In genomic region chr2:227192491-227192890, GRCh38 we compare ENCODE assay signal across 22 cellular contexts. TPM values are rescaled to one million over a fixed set of nuclear protein-coding genes. Genes with fewer than 3 reads are reported as not detected.
DNase-seq lines count a peak whose midpoint lies in the region; ATAC-seq, FAIRE-seq and TF ChIP-seq lines count a peak whose summit lies in the region.
"Had no signal": no experiment of that assay in that cellular context is flagged by ENCODE, and none has a peak within 500 bp of the region (broad histone marks: within the 10 kb centered on the region; RNA-seq: fewer than 3 reads in every experiment).

No MANE protein-coding gene starts in this region.

- H4K20me1 ChIP-seq in astrocyte (ENCODE audit: insufficient read depth, low read length) (no peaks in the 10 kb centered on the region), OCI-LY7 (ENCODE audit: insufficient read depth, low read length) (no peaks in the 10 kb centered on the region)
- H4K20me1 ChIP-seq: BLaER1 had no signal

- H3K9me2 ChIP-seq in OCI-LY7 (ENCODE audit: insufficient read depth, low read length): no peaks in the 10 kb centered on the region

- TF ChIP-seq CTCF in astrocyte (IDR thresholded peaks at IDR 0.05; ENCODE audit: insufficient read depth, low read depth, low read length) (no peak), OCI-LY7 (conservative IDR thresholded peaks at IDR 0.05; ENCODE audit: low read length) (no peak)

- no TSS peak for BruUV-seq in OCI-LY7 (replicated peaks; lab: Mats Ljungman, UMichigan)

- H3K4me2 ChIP-seq in astrocyte (ENCODE audit: low read length): peak overlapping the region; percentile 41
- no peak overlapping the region for H3K4me2 ChIP-seq in mesenchymal stem cell (ENCODE audit: low read length, poor library complexity, severe bottlenecking)
- H3K4me2 ChIP-seq in OCI-LY7 (ENCODE audit: low read length): no peak overlapping the region
- H3K4me2 ChIP-seq: BLaER1 had no signal

- no peaks in the 10 kb centered on the region for H3K36me3 ChIP-seq in astrocyte (ENCODE audit: insufficient read depth, low read length)
- no peaks in the 10 kb centered on the region for H3K36me3 ChIP-seq in mesenchymal stem cell (ENCODE audit: control insufficient read depth in 1 of 2, insufficient read depth in 2 of 2, low read depth in 1 of 2, low read length in 2 of 2)
- no peaks in the 10 kb centered on the region for H3K36me3 ChIP-seq in OCI-LY7 (ENCODE audit: insufficient read depth, low read length)
- H3K36me3 ChIP-seq: BLaER1 had no signal

- H3K23ac ChIP-seq in mesenchymal stem cell (ENCODE audit: low read length in 2 of 2): no peak overlapping the region

- no peak for TF ChIP-seq POLR2A in GM12892 (IDR thresholded peaks at IDR 0.05; ENCODE audit: low read depth, low read length)

- intact Hi-C loops in OCI-LY7 (cut with micrococcal nuclease; ENCODE audit: unreplicated experiment): no loop called here

- H3K14ac ChIP-seq in mesenchymal stem cell (ENCODE audit: low read length in 2 of 2): no peak overlapping the region

- no peaks in the 10 kb centered on the region for H3K9me3 Mint-ChIP-seq in astrocyte (ENCODE audit: unreplicated experiment)
- H3K9me3 Mint-ChIP-seq in activated T-cell treated with anti-CD3 and anti-CD28 coated beads, Interleukin-2, amount 50 U/mL, for 4 hours: no peaks in the 10 kb centered on the region
- H3K9me3 Mint-ChIP-seq: CD8-positive, alpha-beta T cell had no signal

- 100% methylated on average over 1 of the region's 3 CpGs for WGBS in mesenchymal stem cell

- peak overlapping the region; percentile 27 for H2AK5ac ChIP-seq in mesenchymal stem cell (ENCODE audit: low read length, severe bottlenecking)

- CTCF ChIA-PET in OCI-LY7 (lab: Charles Lee; ENCODE audit: unreplicated experiment): no interaction called here

- no peak overlapping the region for H2AFZ ChIP-seq in astrocyte (ENCODE audit: low read depth, low read length)
- H2AFZ ChIP-seq in mesenchymal stem cell (ENCODE audit: low read depth, low read length): no peak overlapping the region
- H2AFZ ChIP-seq in OCI-LY7 (ENCODE audit: low read length): no peak overlapping the region

- POLR2A ChIA-PET in OCI-LY7 (lab: Charles Lee): interaction anchor here (0.6 kb wide), 1 partner anchor 378 kb away, joined by 3 read pairs; no protein-coding TSS in a partner anchor

- DNase-seq in Daoy (ENCODE audit: low read depth) (peak; percentile 41), M059J (ENCODE audit: low read depth) (peak; percentile 25), astrocyte (ENCODE audit: low read depth) (no peak), mesenchymal stem cell (no peak), GM12892 (ENCODE audit: insufficient read length) (no peak), OCI-LY7 (ENCODE audit: low spot score) (no peak)
- no peak for DNase-seq in activated T-cell treated with anti-CD3 and anti-CD28 coated beads, Interleukin-2, amount 50 U/mL, for 4 hours
- DNase-seq: CD8-positive, alpha-beta T cell; DMS79 treated with DMSO at 0.1 percent for 48 hours; NCI-H1436; NCI-H2029; NCI-H2171; NCI-H446; PC-3 had no signal

- no peaks in the 10 kb centered on the region for H3K9me3 ChIP-seq in astrocyte (ENCODE audit: insufficient read depth, low read depth, low read length)
- H3K9me3 ChIP-seq in mesenchymal stem cell (ENCODE audit: control insufficient read depth, low read length): no peaks in the 10 kb centered on the region
- H3K9me3 ChIP-seq in OCI-LY7 (ENCODE audit: low read length): no peaks in the 10 kb centered on the region
- H3K9me3 ChIP-seq: BLaER1 had no signal

- FAIRE-seq in astrocyte (lab: Jason Lieb, UNC) (no peak), GM12892 (lab: Jason Lieb, UNC) (no peak)
- FAIRE-seq: G401.6, GM12878 had no signal

- no peaks in the 10 kb centered on the region for H3K79me2 ChIP-seq in astrocyte (ENCODE audit: insufficient read depth, low read length)
- H3K79me2 ChIP-seq in OCI-LY7 (ENCODE audit: insufficient read depth, low read depth, low read length): no peaks in the 10 kb centered on the region

- H3K27me3 Mint-ChIP-seq in astrocyte (ENCODE audit: low read depth, unreplicated experiment): no peaks in the 10 kb centered on the region
- H3K27me3 Mint-ChIP-seq in activated T-cell treated with anti-CD3 and anti-CD28 coated beads, Interleukin-2, amount 50 U/mL, for 4 hours (ENCODE audit: low read depth): peaks cover 13% of the 10 kb centered on the region

- H3K4me3 ChIP-seq in astrocyte (ENCODE audit: insufficient read depth, low read depth, low read length) (no peak overlapping the region), mesenchymal stem cell (ENCODE audit: insufficient read depth in 1 of 2, low read depth in 1 of 2, low read length in 2 of 2) (no peak overlapping the region), OCI-LY7 (ENCODE audit: low read depth, low read length, poor library complexity, severe bottlenecking) (no peak overlapping the region)
- H3K4me3 ChIP-seq: BLaER1, GM12878, SK-N-MC had no signal

- H4K91ac ChIP-seq in mesenchymal stem cell (ENCODE audit: low read length): no peak overlapping the region

- H2BK120ac ChIP-seq in mesenchymal stem cell (ENCODE audit: low read depth, low read length): no peak overlapping the region

- no peak overlapping the region for H2BK15ac ChIP-seq in mesenchymal stem cell (ENCODE audit: low read depth, poor library complexity, severe bottlenecking)

- H4K8ac ChIP-seq in mesenchymal stem cell (ENCODE audit: low read length): no peak overlapping the region

- H3K27ac ChIP-seq in astrocyte (ENCODE audit: low read depth, low read length) (no peak overlapping the region), mesenchymal stem cell (ENCODE audit: low read length, poor library complexity, severe bottlenecking) (no peak overlapping the region), OCI-LY7 (ENCODE audit: low read depth, low read length, poor library complexity, severe bottlenecking) (no peak overlapping the region)
- H3K27ac ChIP-seq: BLaER1 had no signal

- H3K18ac ChIP-seq in mesenchymal stem cell (ENCODE audit: low read depth in 1 of 2, low read length in 2 of 2): no peak overlapping the region

- no peak overlapping the region for H2BK5ac ChIP-seq in mesenchymal stem cell (ENCODE audit: low read depth, low read length, poor library complexity, severe bottlenecking)

- H3K79me1 ChIP-seq in mesenchymal stem cell (replicated peaks; ENCODE audit: low read length, poor library complexity, severe bottlenecking): no peaks in the 10 kb centered on the region

- H3K4ac ChIP-seq in mesenchymal stem cell (ENCODE audit: low read depth in 1 of 2, low read length in 2 of 2): no peak overlapping the region

- no peak for ATAC-seq in activated T-cell treated with anti-CD3 and anti-CD28 coated beads, Interleukin-2, amount 50 U/mL, for 4 hours
- no peak for ATAC-seq in GM18498 (IDR thresholded peaks at IDR 0.05; ENCODE audit: unreplicated experiment)
- ATAC-seq: CD8-positive, alpha-beta T cell; GM12878; PC-3 had no signal

- H3K4me1 ChIP-seq in astrocyte (ENCODE audit: insufficient read depth, low read length) (peaks cover 9% of the 10 kb centered on the region), mesenchymal stem cell (ENCODE audit: control insufficient read depth, insufficient read depth, low read depth, low read length) (no peaks in the 10 kb centered on the region), OCI-LY7 (ENCODE audit: insufficient read depth, low read length, poor library complexity, severe bottlenecking) (no peaks in the 10 kb centered on the region)

- H2BK12ac ChIP-seq in mesenchymal stem cell (ENCODE audit: low read length in 2 of 2): no peak overlapping the region

- H3K9ac ChIP-seq in astrocyte (ENCODE audit: low read length) (no peak overlapping the region), mesenchymal stem cell (ENCODE audit: low read length) (no peak overlapping the region)
- H3K9ac ChIP-seq: BLaER1 had no signal

- H3K36me3 Mint-ChIP-seq in astrocyte (ENCODE audit: low read depth, unreplicated experiment): no peaks in the 10 kb centered on the region
- no peaks in the 10 kb centered on the region for H3K36me3 Mint-ChIP-seq in activated T-cell treated with anti-CD3 and anti-CD28 coated beads, Interleukin-2, amount 50 U/mL, for 4 hours (ENCODE audit: insufficient read depth)
- H3K36me3 Mint-ChIP-seq: CD8-positive, alpha-beta T cell had no signal

- no peak overlapping the region for H3K4me3 Mint-ChIP-seq in astrocyte (ENCODE audit: unreplicated experiment)
- no peak overlapping the region for H3K4me3 Mint-ChIP-seq in activated T-cell treated with anti-CD3 and anti-CD28 coated beads, Interleukin-2, amount 50 U/mL, for 4 hours
- H3K4me3 Mint-ChIP-seq: CD8-positive, alpha-beta T cell had no signal

- H3K27ac Mint-ChIP-seq in astrocyte (ENCODE audit: unreplicated experiment): no peak overlapping the region
- H3K27ac Mint-ChIP-seq: CD8-positive, alpha-beta T cell had no signal

- peaks cover 24% of the 10 kb centered on the region for H3K4me1 Mint-ChIP-seq in astrocyte (ENCODE audit: low read depth, unreplicated experiment)
- H3K4me1 Mint-ChIP-seq in activated T-cell treated with anti-CD3 and anti-CD28 coated beads, Interleukin-2, amount 50 U/mL, for 4 hours (ENCODE audit: low read depth): no peaks in the 10 kb centered on the region

- H3K27me3 ChIP-seq in astrocyte (ENCODE audit: insufficient read depth, low read length) (no peaks in the 10 kb centered on the region), mesenchymal stem cell (ENCODE audit: control insufficient read depth in 1 of 2, insufficient read depth in 1 of 2, low read length in 2 of 2) (no peaks in the 10 kb centered on the region)
- H3K27me3 ChIP-seq: BLaER1 had no signal

RNA-seq across cellular contexts. Expression of gene COL4A3, which starts 28.1 kb away (rescaled TPM):
- 0.06 TPM in 1 of 2 replicates, not detected in the other for total RNA-seq in Daoy (2014; rRNA removed; shearing (Covaris generic))
- total RNA-seq in M059J (2014; rRNA removed; shearing (Covaris generic)): 0.02 and 0.47 TPM in 2 replicates
- 0.02 TPM in 1 of 2 replicates, not detected in the other for total RNA-seq in astrocyte
- polyA plus RNA-seq in mesenchymal stem cell (2013, experiment 1 of 2): not detected
- not detected for polyA plus RNA-seq in mesenchymal stem cell (2013, experiment 2 of 2)
- total RNA-seq in activated T-cell treated with anti-CD3 and anti-CD28 coated beads, Interleukin-2, amount 50 U/mL, for 4 hours: under 1 TPM in 1 of 3 donors, not detected in 2; 0.16 TPM
- polyA plus RNA-seq in GM12892 (2012; ENCODE audit: missing spikeins): 24.8 TPM
- 0.05 and 0.06 TPM in 2 replicates for total RNA-seq in OCI-LY7 (2014; rRNA removed; shearing (Covaris generic))
- 7.2 and 10.9 TPM in 2 replicates for total RNA-seq in OCI-LY7 (2022)
- total RNA-seq: A172, H4, HT-29 had no signal

RNA-seq across cellular contexts. Expression of gene COL4A4, which starts 28.5 kb away (rescaled TPM):
- total RNA-seq in Daoy (2014; rRNA removed; shearing (Covaris generic)): under 0.01 and 0.15 TPM in 2 replicates
- total RNA-seq in M059J (2014; rRNA removed; shearing (Covaris generic)): 0.22 and 0.89 TPM in 2 replicates
- 0.36 and 0.62 TPM in 2 replicates for total RNA-seq in astrocyte
- 0.04 TPM for polyA plus RNA-seq in mesenchymal stem cell (2013, experiment 1 of 2)
- 0.05 TPM for polyA plus RNA-seq in mesenchymal stem cell (2013, experiment 2 of 2)
- under 1 TPM in 1 of 3 donors, not detected in 2; 0.14 TPM for total RNA-seq in activated T-cell treated with anti-CD3 and anti-CD28 coated beads, Interleukin-2, amount 50 U/mL, for 4 hours
- polyA plus RNA-seq in GM12892 (2012; ENCODE audit: missing spikeins): 2.8 TPM
- total RNA-seq in OCI-LY7 (2014; rRNA removed; shearing (Covaris generic)): 0.10 and 0.16 TPM in 2 replicates
- total RNA-seq in OCI-LY7 (2022): 5.5 and 7.0 TPM in 2 replicates
- total RNA-seq: CD8-positive, alpha-beta T cell; HT-29 had no signal

Comparison
In these comparisons a context has a peak if more than half of its experiments do, and no peak if none do; other contexts are left out.
1. DNase-seq: peak in Daoy (single experiment) and M059J (single experiment); none in astrocyte (single experiment), mesenchymal stem cell (single experiment), activated T-cell treated with anti-CD3 and anti-CD28 coated beads, Interleukin-2, amount 50 U/mL, for 4 hours (single experiment), GM12892 (single experiment) and OCI-LY7 (single experiment).